Comparison of ENCODE assay signal across 11 cellular contexts in the genomic region with DNA sequence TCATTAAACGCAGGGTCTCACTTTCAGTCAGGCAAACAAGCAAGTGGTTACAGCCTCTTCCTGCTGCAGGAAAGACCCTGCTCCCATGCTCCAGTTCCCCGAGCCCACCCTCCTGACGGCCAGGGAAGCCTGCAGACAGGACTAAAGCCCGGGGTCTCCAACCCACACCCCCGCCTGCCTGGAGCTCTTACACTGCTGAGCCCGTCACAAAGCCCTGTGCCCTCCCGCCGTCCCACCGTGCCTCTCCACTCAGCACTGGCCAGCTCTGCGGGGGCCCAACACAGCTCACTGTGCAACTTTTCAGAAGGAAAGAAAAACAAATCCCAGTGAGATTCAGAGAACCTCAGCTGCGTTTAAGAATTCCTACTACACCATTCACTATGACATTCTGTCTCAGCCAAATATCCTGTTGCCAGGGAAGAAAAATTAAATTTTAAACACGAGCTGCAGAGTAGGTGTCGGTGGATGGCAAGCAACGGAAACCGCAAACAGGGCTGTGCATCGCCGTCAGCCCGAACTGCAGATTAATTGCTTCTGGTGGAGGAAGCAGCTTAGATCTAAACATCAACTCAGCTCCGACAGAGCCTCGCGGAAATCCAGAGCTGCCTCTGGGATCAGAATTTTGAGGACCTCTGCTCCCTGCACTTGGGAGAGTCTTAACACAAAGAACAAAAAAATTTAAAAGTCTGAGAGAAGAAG.
DNase-seq lines count a peak whose midpoint lies in the region; ATAC-seq and TF ChIP-seq lines count a peak whose summit lies in the region.
"Had no signal": no experiment of that assay in that cellular context is flagged by ENCODE, and none has a peak within 500 bp of the region (broad histone marks: within the 10 kb centered on the region; RNA-seq: fewer than 3 reads in every experiment).

No MANE protein-coding gene starts in this region.

- peaks cover 60% of the 10 kb centered on the region for H3K4me1 Mint-ChIP-seq in activated T-helper 2 cell treated with anti-CD3 and anti-CD28 coated beads, Interferon-gamma antibody, Interleukin-2, Interleukin-4, amounts not matched to agents 10 μg/mL and 5 μg/mL and 100 μg/mL, durations not matched to agents 14 hours and 24 hours and 36 hours (ENCODE audit: low read depth)
- peaks cover 24% of the 10 kb centered on the region for H3K4me1 Mint-ChIP-seq in osteocyte (ENCODE audit: unreplicated experiment)

- intact Hi-C loops in activated T-helper 2 cell treated with anti-CD3 and anti-CD28 coated beads, Interferon-gamma antibody, Interleukin-2, Interleukin-4, amounts not matched to agents 10 μg/mL and 5 μg/mL and 100 μg/mL, durations not matched to agents 14 hours and 24 hours and 36 hours (cut with micrococcal nuclease) = loop anchor here (10.0 kb wide), 2 partner anchors 81 to 389 kb away; no protein-coding TSS in a partner anchor
- intact Hi-C loops in left colon (cut with DNase I, micrococcal nuclease) = no loop called here

- no peaks in the 10 kb centered on the region for H3K9me3 Mint-ChIP-seq in activated T-helper 2 cell treated with anti-CD3 and anti-CD28 coated beads, Interferon-gamma antibody, Interleukin-2, Interleukin-4, amounts not matched to agents 10 μg/mL and 5 μg/mL and 100 μg/mL, durations not matched to agents 14 hours and 24 hours and 36 hours
- H3K9me3 Mint-ChIP-seq in osteocyte (ENCODE audit: unreplicated experiment) = no peaks in the 10 kb centered on the region

- DNase-seq in GM13976 (ENCODE audit: low spot score) = peak; percentile 58
- peak; percentile 71 for DNase-seq in MV-4-11 (lab: John Stamatoyannopoulos, UW)
- peak; percentile 52 for DNase-seq in activated T-helper 2 cell treated with anti-CD3 and anti-CD28 coated beads, Interferon-gamma antibody, Interleukin-2, Interleukin-4, amounts not matched to agents 10 μg/mL and 5 μg/mL and 100 μg/mL, durations not matched to agents 14 hours and 24 hours and 36 hours (ENCODE audit: low spot score)
- no peak for DNase-seq in osteocyte (ENCODE audit: extremely low spot score, unreplicated experiment)
- DNase-seq in left colon = no peak
- no peak for DNase-seq in NCI-H128 (lab: John Stamatoyannopoulos, UW; ENCODE audit: unreplicated experiment)
- no peak for DNase-seq in left lobe of liver (ENCODE audit: low spot score)
- DNase-seq: NCI-H1436, sigmoid colon, tibial artery had no signal

- in situ Hi-C loops in GM13976 (cut with MboI; ENCODE audit: low sequenced_read_pairs, unreplicated experiment) = no loop called here

- ATAC-seq in left colon (no peak), HG03565 (IDR thresholded peaks at IDR 0.05; ENCODE audit: unreplicated experiment) (no peak), left lobe of liver (no peak)

- H3K36me3 Mint-ChIP-seq in activated T-helper 2 cell treated with anti-CD3 and anti-CD28 coated beads, Interferon-gamma antibody, Interleukin-2, Interleukin-4, amounts not matched to agents 10 μg/mL and 5 μg/mL and 100 μg/mL, durations not matched to agents 14 hours and 24 hours and 36 hours (ENCODE audit: low read depth) = no peaks in the 10 kb centered on the region
- H3K36me3 Mint-ChIP-seq in osteocyte (ENCODE audit: unreplicated experiment) = no peaks in the 10 kb centered on the region

- peak overlapping the region; percentile 80 for H3K27ac Mint-ChIP-seq in activated T-helper 2 cell treated with anti-CD3 and anti-CD28 coated beads, Interferon-gamma antibody, Interleukin-2, Interleukin-4, amounts not matched to agents 10 μg/mL and 5 μg/mL and 100 μg/mL, durations not matched to agents 14 hours and 24 hours and 36 hours
- peak overlapping the region; percentile 77 for H3K27ac Mint-ChIP-seq in osteocyte (ENCODE audit: unreplicated experiment)

- TF ChIP-seq CTCF in GM13976 (IDR thresholded peaks at IDR 0.05; ENCODE audit: borderline replicate concordance, control extremely low read depth, extremely low read depth, insufficient read depth, missing control alignments) (no peak), osteocyte (IDR thresholded peaks at IDR 0.05) (no peak)

- peak overlapping the region; percentile 69 for H3K4me3 Mint-ChIP-seq in activated T-helper 2 cell treated with anti-CD3 and anti-CD28 coated beads, Interferon-gamma antibody, Interleukin-2, Interleukin-4, amounts not matched to agents 10 μg/mL and 5 μg/mL and 100 μg/mL, durations not matched to agents 14 hours and 24 hours and 36 hours (ENCODE audit: low read depth)
- peak overlapping the region; percentile 58 for H3K4me3 Mint-ChIP-seq in osteocyte (ENCODE audit: unreplicated experiment)

- no peaks in the 10 kb centered on the region for H3K27me3 Mint-ChIP-seq in activated T-helper 2 cell treated with anti-CD3 and anti-CD28 coated beads, Interferon-gamma antibody, Interleukin-2, Interleukin-4, amounts not matched to agents 10 μg/mL and 5 μg/mL and 100 μg/mL, durations not matched to agents 14 hours and 24 hours and 36 hours (ENCODE audit: low read depth)
- peaks cover 16% of the 10 kb centered on the region for H3K27me3 Mint-ChIP-seq in osteocyte (ENCODE audit: unreplicated experiment)

Comparison
In these comparisons a context has a peak if more than half of its experiments do, and no peak if none do; other contexts are left out.
1. DNase-seq: peak in GM13976 (single experiment), MV-4-11 (single experiment) and activated T-helper 2 cell treated with anti-CD3 and anti-CD28 coated beads, Interferon-gamma antibody, Interleukin-2, Interleukin-4, amounts not matched to agents 10 μg/mL and 5 μg/mL and 100 μg/mL, durations not matched to agents 14 hours and 24 hours and 36 hours (single experiment); none in osteocyte (single experiment), left colon (0 of 2), NCI-H128 (single experiment) and left lobe of liver (single experiment).